In the genomic region with DNA sequence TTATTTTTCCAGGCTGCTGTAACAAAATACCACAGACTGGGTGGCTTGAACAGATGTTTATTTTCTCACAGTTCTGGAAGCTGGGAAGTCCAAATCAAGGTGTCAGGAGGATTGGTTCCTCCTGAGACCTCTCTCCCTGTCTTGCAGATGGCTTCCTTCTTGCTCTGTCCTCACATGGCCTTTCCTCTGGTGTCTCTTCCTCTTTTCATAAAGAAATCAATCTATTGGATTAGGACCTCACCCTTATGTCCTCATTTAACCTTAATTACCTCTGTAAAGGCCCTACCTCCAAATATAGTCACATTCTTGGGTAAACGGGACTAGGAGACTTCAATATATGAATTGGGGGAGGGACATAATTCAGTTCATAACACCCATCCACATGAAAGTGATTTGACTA, we compare ENCODE assay signal across 17 cellular contexts.
DNase-seq lines count a peak whose midpoint lies in the region; ATAC-seq lines count a peak whose summit lies in the region.
"Had no signal": no experiment of that assay in that cellular context is flagged by ENCODE, and none has a peak within 500 bp of the region (broad histone marks: within the 10 kb centered on the region; RNA-seq: fewer than 3 reads in every experiment).

No MANE protein-coding gene starts in this region.

- peak; percentile 19 to 40 for DNase-seq in AML-193 (lab: John Stamatoyannopoulos, UW)
- DNase-seq in KBM-7, result peak; percentile 67
- DNase-seq in NOMO-1 treated with DMSO at 0.1 percent for 48 hours (lab: John Stamatoyannopoulos, UW; ENCODE audit: unreplicated experiment), result peak; percentile 69
- peak; percentile 81 for DNase-seq in SKM-1 treated with dmso at 0.1 percent for 144 hours (lab: John Stamatoyannopoulos, UW; ENCODE audit: unreplicated experiment)
- DNase-seq in activated gamma-delta T cell treated with Interleukin-2 at 50 U/mL for 16 hours, result no peak
- DNase-seq in A172 (ENCODE audit: low spot score), result no peak
- DNase-seq in nucleus accumbens (lab: John Stamatoyannopoulos, UW), result no peak
- DNase-seq: CD8-positive, alpha-beta memory T cell; NCI-H1092 treated with DMSO at 0.1 percent for 48 hours; NCI-H146; NCI-H2081; NCI-H510A treated with DMSO at 0.1 percent for 48 hours; NCI-H774; T-helper 1 cell; T1000 had no signal

- no peak for ATAC-seq in GM21367 (IDR thresholded peaks at IDR 0.05; ENCODE audit: unreplicated experiment)
- ATAC-seq: Right ventricle myocardium inferior had no signal

- in situ Hi-C loops in KBM-7 (cut with MboI; ENCODE audit: low pct_unique_long_range_greater_than_20kb, low sequenced_read_pairs), result no loop called here

Comparison
In these comparisons a context has a peak if more than half of its experiments do, and no peak if none do; other contexts are left out.
1. DNase-seq: peak in AML-193 (2 of 2), KBM-7 (single experiment), NOMO-1 treated with DMSO at 0.1 percent for 48 hours (single experiment) and SKM-1 treated with dmso at 0.1 percent for 144 hours (single experiment); none in activated gamma-delta T cell treated with Interleukin-2 at 50 U/mL for 16 hours (single experiment), A172 (single experiment) and nucleus accumbens (0 of 56).